Comparison of ENCODE assay signal across 8 cellular contexts in genomic region chr10:79195091-79195923, GRCh38.
DNase-seq lines count a peak whose midpoint lies in the region; ATAC-seq and TF ChIP-seq lines count a peak whose summit lies in the region.

No MANE protein-coding gene starts in this region.

- ATAC-seq in GM21447 (IDR thresholded peaks at IDR 0.05; ENCODE audit: unreplicated experiment) = peak; percentile 73

- no peaks in the 10 kb centered on the region for H3K36me3 ChIP-seq in neutrophil

- DNase-seq in D341Med (ENCODE audit: low spot score) (peak; percentile 81), SHP77 (lab: John Stamatoyannopoulos, UW) (peak; percentile 47 to 48), foreskin fibroblast (peak; percentile 71 to 92), stromal cell of bone marrow (ENCODE audit: low read depth) (peak; percentile 50)
- DNase-seq in Jurkat, Clone E6-1 (ENCODE audit: low read depth, low spot score) = peak; percentile 69
- DNase-seq in activated T-helper 9 cell treated with anti-CD3 and anti-CD28 coated beads, Interleukin-2, amount 50 U/mL, for 16 hours (ENCODE audit: low read depth) = peak; percentile 68

- no peak overlapping the region for H3K4me3 ChIP-seq in Jurkat, Clone E6-1 (ENCODE audit: low read length)
- H3K4me3 ChIP-seq in foreskin fibroblast (ENCODE audit: low read depth in 1 of 2, low read length in 2 of 2) (no peak overlapping the region), neutrophil (ENCODE audit: low read depth in 1 of 2, low read length in 1 of 2) (no peak overlapping the region)

- TF ChIP-seq CTCF in foreskin fibroblast (IDR thresholded peaks at IDR 0.05; ENCODE audit: low read depth, low read length) (peak; percentile 83), neutrophil (IDR thresholded peaks at IDR 0.05) (peak; percentile 93)

- no peak overlapping the region for H3K27ac ChIP-seq in neutrophil

- no peaks in the 10 kb centered on the region for H3K27me3 ChIP-seq in neutrophil

- H3K9me3 ChIP-seq in neutrophil = no peaks in the 10 kb centered on the region

- peaks cover 3 to 8% of the 10 kb centered on the region in 2 experiments for H3K4me1 ChIP-seq in neutrophil (ENCODE audit: control insufficient read depth in 1 of 2, insufficient read depth in 1 of 2, low read depth in 1 of 2, low read length in 1 of 2)
